ENCODE assay signal across 19 cellular contexts in the genomic region with DNA sequence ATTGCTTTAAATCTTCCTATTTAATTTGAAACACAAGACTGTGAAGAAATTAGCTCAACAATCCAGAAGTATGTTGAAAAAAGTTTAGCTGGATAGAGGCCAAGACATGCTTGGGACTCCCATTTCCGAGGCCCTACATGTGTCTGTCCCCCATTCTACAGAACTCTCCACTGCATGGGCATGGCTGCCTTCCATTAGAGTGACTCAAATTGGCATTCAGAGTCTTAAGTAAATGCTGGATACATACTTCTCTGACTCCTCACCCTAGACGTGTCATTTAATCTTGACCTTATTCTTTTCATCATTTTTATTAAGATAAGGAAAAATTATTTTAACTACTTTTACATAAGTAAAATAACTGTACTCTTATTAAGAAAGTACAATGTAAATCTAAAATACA.
A peak's percentile ranks its signal among the peaks of the same experiment; 100 is the strongest.
DNase-seq lines count a peak whose midpoint lies in the region; ATAC-seq and TF ChIP-seq lines count a peak whose summit lies in the region.
"Had no signal": no experiment of that assay in that cellular context is flagged by ENCODE, and none has a peak within 500 bp of the region (broad histone marks: within the 10 kb centered on the region; RNA-seq: fewer than 3 reads in every experiment).

No MANE protein-coding gene starts in this region.

- H3K4me3 Mint-ChIP-seq in endodermal cell, result no peak overlapping the region
- H3K4me3 Mint-ChIP-seq: CD4-positive, alpha-beta T cell; GM23338 had no signal

- H3K4me2 ChIP-seq in PC-3 (ENCODE audit: low read length), result no peak overlapping the region
- H3K4me2 ChIP-seq: GM23338 had no signal

- no peak overlapping the region for H3K27ac ChIP-seq in PC-3 (ENCODE audit: low read length)
- H3K27ac ChIP-seq in endodermal cell (ENCODE audit: low read depth, low read length), result no peak overlapping the region
- H3K27ac ChIP-seq: HL-60 had no signal

- peak; percentile 64 for ATAC-seq in PC-3
- ATAC-seq in GM21515 (IDR thresholded peaks at IDR 0.05; ENCODE audit: unreplicated experiment), result no peak
- ATAC-seq: GM23338, SK-N-SH treated with all-trans-retinoic acid at 6 μM for 48 hours had no signal

- no peaks in the 10 kb centered on the region for H3K27me3 Mint-ChIP-seq in endodermal cell (ENCODE audit: insufficient read depth)
- H3K27me3 Mint-ChIP-seq: CD4-positive, alpha-beta T cell had no signal

- H3K9me3 ChIP-seq in PC-3 (ENCODE audit: low read length) (no peaks in the 10 kb centered on the region), endodermal cell (ENCODE audit: control insufficient read depth, low read length) (no peaks in the 10 kb centered on the region)

- intact Hi-C loops in PC-3 (cut with micrococcal nuclease), result no loop called here

- no TSS peak for BruUV-seq in PC-3 (replicated peaks; lab: Mats Ljungman, UMichigan)

- H3K9me3 Mint-ChIP-seq in endodermal cell, result no peaks in the 10 kb centered on the region
- H3K9me3 Mint-ChIP-seq: GM23338 had no signal

- CTCF ChIA-PET in PC-3 (lab: Charles Lee), result no interaction called here

- POLR2A ChIA-PET in PC-3 (lab: Charles Lee; ENCODE audit: unreplicated experiment), result no interaction called here

- no peaks in the 10 kb centered on the region for H3K4me1 Mint-ChIP-seq in endodermal cell
- H3K4me1 Mint-ChIP-seq: GM23338 had no signal

- H3K9me2 ChIP-seq in PC-3 (replicated peaks; ENCODE audit: low read length), result no peaks in the 10 kb centered on the region

- DNase-seq in HCEC 1CT (peak; percentile 23), PC-3 (peak; percentile 53), astrocyte of the spinal cord (ENCODE audit: low read depth, low spot score) (peak; percentile 22), fibroblast of pulmonary artery (ENCODE audit: low read depth) (peak; percentile 13), NCI-H1694 treated with DMSO at 0.1 percent for 48 hours (lab: John Stamatoyannopoulos, UW) (no peak), endodermal cell (no peak)
- DNase-seq in central memory CD4-positive, alpha-beta T cell, result no peak
- DNase-seq: ACHN; Calu3; CD4-positive, alpha-beta T cell; KG1; NCI-H1417; NCI-H2029 treated with DMSO at 0.1 percent for 48 hours; NCI-H526; SHP77 had no signal

- H2AFZ ChIP-seq in PC-3 (ENCODE audit: low read length), result no peak overlapping the region
- H2AFZ ChIP-seq: GM23338 had no signal

- 83 to 88% methylated on average over 1 to 2 of the region's 2 CpGs for WGBS in endodermal cell (ENCODE audit: insufficient coverage in 1 of 2, insufficient read length in 1 of 2), 2 experiments

- H3K36me3 ChIP-seq in PC-3 (ENCODE audit: low read depth, low read length) (no peaks in the 10 kb centered on the region), endodermal cell (ENCODE audit: control insufficient read depth, insufficient read depth, low read length) (no peaks in the 10 kb centered on the region)

- H3K36me3 Mint-ChIP-seq in endodermal cell (ENCODE audit: low read depth), result no peaks in the 10 kb centered on the region

- H3K27me3 ChIP-seq in PC-3 (ENCODE audit: low read length) (no peaks in the 10 kb centered on the region), endodermal cell (ENCODE audit: control insufficient read depth, insufficient read depth, low read length, poor library complexity, severe bottlenecking) (no peaks in the 10 kb centered on the region)

- H3K4me3 ChIP-seq in PC-3 (ENCODE audit: low read length) (no peak overlapping the region), astrocyte of the spinal cord (ENCODE audit: low read depth, low read length) (no peak overlapping the region), fibroblast of pulmonary artery (replicated peaks; ENCODE audit: low read depth, low read length) (no peak overlapping the region), endodermal cell (ENCODE audit: low read length) (no peak overlapping the region)
- H3K4me3 ChIP-seq: GM23338 had no signal

- H3K79me2 ChIP-seq in PC-3 (ENCODE audit: low read length), result no peaks in the 10 kb centered on the region

- H3K4me1 ChIP-seq in PC-3 (ENCODE audit: insufficient read depth, low read length) (no peaks in the 10 kb centered on the region), endodermal cell (ENCODE audit: control insufficient read depth, insufficient read depth, low read length) (no peaks in the 10 kb centered on the region)

- no peak for TF ChIP-seq CTCF in PC-3 (conservative IDR thresholded peaks at IDR 0.05; ENCODE audit: low read depth, low read length)
- no peak for TF ChIP-seq CTCF in astrocyte of the spinal cord (IDR thresholded peaks at IDR 0.05; ENCODE audit: low read depth, low read length)
- no peak for TF ChIP-seq CTCF in fibroblast of pulmonary artery (IDR thresholded peaks at IDR 0.05; ENCODE audit: low read length, missing control alignments)
- no peak for TF ChIP-seq CTCF in endodermal cell (conservative IDR thresholded peaks at IDR 0.05)

- no peak overlapping the region for H3K27ac Mint-ChIP-seq in endodermal cell
- H3K27ac Mint-ChIP-seq: CD4-positive, alpha-beta T cell; GM23338 had no signal

- H3F3A ChIP-seq in PC-3 (ENCODE audit: low read length, unreplicated experiment), result no peaks in the 10 kb centered on the region

- in situ Hi-C loops in astrocyte of the spinal cord (cut with HindIII; ENCODE audit: low sequenced_read_pairs), result no loop called here

- H3K9ac ChIP-seq in PC-3 (ENCODE audit: low read length) (no peak overlapping the region), endodermal cell (ENCODE audit: extremely low read depth, low read length, poor library complexity, severe bottlenecking) (no peak overlapping the region)

- H4K20me1 ChIP-seq in PC-3 (ENCODE audit: low read length), result no peaks in the 10 kb centered on the region

Comparison
In these comparisons a context has a peak if more than half of its experiments do, and no peak if none do; other contexts are left out.
1. DNase-seq: peak in HCEC 1CT (single experiment), PC-3 (single experiment), astrocyte of the spinal cord (single experiment) and fibroblast of pulmonary artery (single experiment); none in NCI-H1694 treated with DMSO at 0.1 percent for 48 hours (single experiment), endodermal cell (single experiment) and central memory CD4-positive, alpha-beta T cell (single experiment).